Comparison of ENCODE assay signal across 18 cellular contexts in genomic region chr18:35137632-35138031, GRCh38.
A peak's percentile ranks its signal among the peaks of the same experiment; 100 is the strongest.
DNase-seq lines count a peak whose midpoint lies in the region; ATAC-seq and TF ChIP-seq lines count a peak whose summit lies in the region.
"Had no signal": no experiment of that assay in that cellular context is flagged by ENCODE, and none has a peak within 500 bp of the region (broad histone marks: within the 10 kb centered on the region; RNA-seq: fewer than 3 reads in every experiment).

No MANE protein-coding gene starts in this region.

- TF ChIP-seq CTCF in natural killer cell (IDR thresholded peaks at IDR 0.05): no peak
- no peak for TF ChIP-seq CTCF in GM13976 (IDR thresholded peaks at IDR 0.05; ENCODE audit: borderline replicate concordance, control extremely low read depth, extremely low read depth, insufficient read depth, missing control alignments)

- intact Hi-C loops in natural killer cell (cut with micrococcal nuclease): no loop called here

- H3K9me3 Mint-ChIP-seq in activated T-cell treated with anti-CD3 and anti-CD28 coated beads, Interleukin-2, amount 50 U/mL, for 72 hours: no peaks in the 10 kb centered on the region
- H3K9me3 Mint-ChIP-seq in effector memory CD8-positive, alpha-beta T cell: no peaks in the 10 kb centered on the region
- H3K9me3 Mint-ChIP-seq in natural killer cell: no peaks in the 10 kb centered on the region
- H3K9me3 Mint-ChIP-seq: CD4-positive, CD25-positive, alpha-beta regulatory T cell had no signal

- in situ Hi-C loops in GM13976 (cut with MboI; ENCODE audit: low sequenced_read_pairs, unreplicated experiment): no loop called here

- DNase-seq in activated T-cell treated with anti-CD3 and anti-CD28 coated beads, Interleukin-2, amount 50 U/mL, for 72 hours: no peak
- DNase-seq in activated T-cell treated with anti-CD3 and anti-CD28 coated beads for 4 hours (no peak), natural killer cell (no peak), GM13976 (ENCODE audit: low spot score) (no peak), NCI-H510A (lab: John Stamatoyannopoulos, UW) (no peak), amniotic stem cell (lab: John Stamatoyannopoulos, UW) (no peak)
- DNase-seq in effector memory CD8-positive, alpha-beta T cell: no peak
- DNase-seq: CD4-positive, CD25-positive, alpha-beta regulatory T cell; DMS153; GF-D8; GOT3; KBM-7; MV-4-11; NCI-H1694 treated with DMSO at 0.1 percent for 48 hours; NCI-H748 treated with DMSO at 0.1 percent for 48 hours; Right ventricle myocardium superior had no signal

- peaks cover 13% of the 10 kb centered on the region for H3K4me1 Mint-ChIP-seq in activated T-cell treated with anti-CD3 and anti-CD28 coated beads, Interleukin-2, amount 50 U/mL, for 72 hours (ENCODE audit: low read depth)
- peaks cover 4 to 8% of the 10 kb centered on the region in 2 donors for H3K4me1 Mint-ChIP-seq in effector memory CD8-positive, alpha-beta T cell (ENCODE audit: low read depth in 2 of 2)
- H3K4me1 Mint-ChIP-seq in natural killer cell: peaks cover 53 to 56% of the 10 kb centered on the region in 2 donors

- H3K36me3 Mint-ChIP-seq in activated T-cell treated with anti-CD3 and anti-CD28 coated beads, Interleukin-2, amount 50 U/mL, for 72 hours (ENCODE audit: insufficient read depth in 2 of 2): peaks cover 0 to 8% of the 10 kb centered on the region in 2 donors
- peaks cover 47% of the 10 kb centered on the region for H3K36me3 Mint-ChIP-seq in effector memory CD8-positive, alpha-beta T cell (ENCODE audit: insufficient read depth)
- peaks cover 14% of the 10 kb centered on the region for H3K36me3 Mint-ChIP-seq in natural killer cell

- no peaks in the 10 kb centered on the region for H3K27me3 Mint-ChIP-seq in activated T-cell treated with anti-CD3 and anti-CD28 coated beads, Interleukin-2, amount 50 U/mL, for 72 hours (ENCODE audit: low read depth)
- no peaks in the 10 kb centered on the region for H3K27me3 Mint-ChIP-seq in effector memory CD8-positive, alpha-beta T cell
- no peaks in the 10 kb centered on the region for H3K27me3 Mint-ChIP-seq in natural killer cell (ENCODE audit: low read depth in 2 of 2)
- H3K27me3 Mint-ChIP-seq: B cell; CD4-positive, CD25-positive, alpha-beta regulatory T cell had no signal

- no peak for ATAC-seq in activated T-cell treated with anti-CD3 and anti-CD28 coated beads, Interleukin-2, amount 50 U/mL, for 72 hours (replicated peaks in 1 of 2)
- ATAC-seq in effector memory CD8-positive, alpha-beta T cell (replicated peaks): no peak
- ATAC-seq in natural killer cell: no peak
- ATAC-seq: HCT116 had no signal

- peak overlapping the region; percentile 18 for H3K27ac Mint-ChIP-seq in activated T-cell treated with anti-CD3 and anti-CD28 coated beads, Interleukin-2, amount 50 U/mL, for 72 hours
- H3K27ac Mint-ChIP-seq in effector memory CD8-positive, alpha-beta T cell: peak overlapping the region; percentile 33 to 62
- H3K27ac Mint-ChIP-seq in natural killer cell: peak overlapping the region; percentile 39 to 80

- H3K4me3 Mint-ChIP-seq in activated T-cell treated with anti-CD3 and anti-CD28 coated beads, Interleukin-2, amount 50 U/mL, for 72 hours: no peak overlapping the region
- no peak overlapping the region for H3K4me3 Mint-ChIP-seq in effector memory CD8-positive, alpha-beta T cell
- H3K4me3 Mint-ChIP-seq in natural killer cell: peak overlapping the region; percentile 13
- H3K4me3 Mint-ChIP-seq: B cell had no signal
